8 cellular contexts compared by ENCODE assay signal in the genomic region with DNA sequence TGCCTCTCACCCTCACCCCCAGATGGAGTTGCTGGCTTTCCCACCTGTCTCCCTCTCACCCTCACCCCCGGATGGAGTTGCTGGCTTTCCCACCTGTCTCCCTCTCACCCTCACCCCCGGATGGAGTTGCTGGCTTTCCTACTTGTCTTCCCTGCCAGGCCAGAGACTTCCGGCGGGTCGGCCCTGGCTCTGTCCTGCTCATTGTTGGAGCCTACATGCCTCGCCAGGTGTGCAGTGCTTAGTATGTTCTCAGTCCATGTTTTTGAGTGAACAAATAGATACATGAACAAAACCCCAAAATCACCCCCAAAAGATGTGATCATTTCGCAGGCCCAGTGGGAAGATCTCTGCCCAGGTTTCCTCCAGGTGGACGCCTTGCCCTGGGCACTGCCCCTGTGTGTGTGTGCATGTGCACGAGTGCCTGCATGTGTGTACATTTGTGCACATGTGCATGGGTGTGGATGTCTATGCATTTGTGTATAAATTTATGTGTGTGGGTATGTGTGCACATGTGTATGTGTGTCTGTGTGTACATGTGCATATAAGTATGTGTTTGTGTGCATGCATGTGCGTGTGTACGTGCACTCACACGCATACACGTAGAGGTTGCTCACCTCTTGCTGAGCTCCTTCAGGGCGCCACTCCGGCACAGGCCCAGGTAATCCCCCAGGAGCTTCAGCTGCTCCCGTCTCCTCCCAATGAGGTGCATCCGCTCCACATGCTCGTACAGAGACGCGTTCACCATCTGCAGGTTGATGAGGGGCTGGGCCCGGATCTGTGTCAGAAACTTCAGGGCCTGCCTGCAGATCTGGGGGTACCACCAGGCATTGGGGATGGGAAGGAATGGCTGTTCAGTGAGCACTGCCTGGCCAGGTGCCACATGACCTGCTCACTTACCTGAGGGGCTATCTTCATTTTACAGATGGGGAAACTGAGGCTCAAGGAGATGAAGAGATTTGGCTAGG. TPM values are rescaled to one million over a fixed set of nuclear protein-coding genes. Genes with fewer than 3 reads are reported as not detected.
A peak's percentile ranks its signal among the peaks of the same experiment; 100 is the strongest.
DNase-seq lines count a peak whose midpoint lies in the region; ATAC-seq, FAIRE-seq and TF ChIP-seq lines count a peak whose summit lies in the region.
"Not testable (repeated sequence)": the region's sequence is repeated elsewhere in the genome, so short reads cannot be mapped to it uniquely, and the experiment has no call there.

No MANE protein-coding gene starts in this region.

- not testable (repeated sequence) for H3K4me2 ChIP-seq in GM23248 (ENCODE audit: unreplicated experiment); endothelial cell of umbilical vein (ENCODE audit: insufficient read depth, low read length); keratinocyte (ENCODE audit: control insufficient read depth, extremely low read depth, insufficient read depth, low read depth, low read length)

- H4K20me1 ChIP-seq in GM23248 (ENCODE audit: insufficient read depth); endothelial cell of umbilical vein (replicated peaks; ENCODE audit: control insufficient read depth, extremely low read depth, insufficient read depth, low read length); keratinocyte (ENCODE audit: control insufficient read depth, extremely low read depth, insufficient read depth, low read length): not testable (repeated sequence)

- intact Hi-C loops in MCF 10A (cut with micrococcal nuclease); endothelial cell of umbilical vein (cut with micrococcal nuclease); upper lobe of right lung (cut with DNase I): not testable (repeated sequence)

- not testable (repeated sequence) for ATAC-seq in natural killer cell treated with Interleukin-12 subunit alpha and Interleukin-12 subunit beta and Interleukin-15 and Interleukin-18, amount 100 ng/mL, for 72 hours; upper lobe of right lung

- WGBS in GM23248 (ENCODE audit: low coverage in 1 of 2, low lambda C conversion rate in 2 of 2, missing lambda C conversion rate in 2 of 2), 2 experiments: 92% methylated on average over 18 to 21 of the region's 21 CpGs

- not testable (repeated sequence) for H3K9me3 Mint-ChIP-seq in activated T-cell treated with anti-CD3 and anti-CD28 coated beads, Interleukin-2, amount 50 U/mL, for 24 hours; MCF 10A (ENCODE audit: unreplicated experiment); natural killer cell treated with Interleukin-12 subunit alpha and Interleukin-12 subunit beta and Interleukin-15 and Interleukin-18, amount 100 ng/mL, for 72 hours

- not testable (repeated sequence) for H3K9me1 ChIP-seq in endothelial cell of umbilical vein (replicated peaks; ENCODE audit: control insufficient read depth, extremely low read depth, insufficient read depth, low read length); keratinocyte (ENCODE audit: control insufficient read depth, extremely low read depth, insufficient read depth, low read length)

- H2AFZ ChIP-seq in GM23248; endothelial cell of umbilical vein (ENCODE audit: low read depth, low read length); keratinocyte (ENCODE audit: control insufficient read depth, low read length): not testable (repeated sequence)

- in situ Hi-C loops in GM23248 (cut with MboI): not testable (repeated sequence)

- BruUV-seq in MCF 10A (replicated peaks; lab: Mats Ljungman, UMichigan); endothelial cell of umbilical vein (replicated peaks; lab: Mats Ljungman, UMichigan): not testable (repeated sequence)

- not testable (repeated sequence) for H3K27me3 ChIP-seq in GM23248 (replicated peaks; ENCODE audit: insufficient read depth); endothelial cell of umbilical vein (ENCODE audit: control insufficient read depth in 2 of 2, insufficient read depth in 2 of 2, low read length in 2 of 2); keratinocyte (ENCODE audit: control insufficient read depth, extremely low read depth, insufficient read depth, low read length); upper lobe of right lung

- peak; percentile 8 for FAIRE-seq in endothelial cell of umbilical vein (lab: Jason Lieb, UNC)
- FAIRE-seq in keratinocyte (lab: Jason Lieb, UNC): not testable (repeated sequence)

- not testable (repeated sequence) for H3K4me3 Mint-ChIP-seq in activated T-cell treated with anti-CD3 and anti-CD28 coated beads, Interleukin-2, amount 50 U/mL, for 24 hours; natural killer cell treated with Interleukin-12 subunit alpha and Interleukin-12 subunit beta and Interleukin-15 and Interleukin-18, amount 100 ng/mL, for 72 hours
- H3K4me3 Mint-ChIP-seq in MCF 10A (ENCODE audit: unreplicated experiment): peak overlapping the region; percentile 63

- H3K79me2 ChIP-seq in GM23248 (ENCODE audit: insufficient read depth); endothelial cell of umbilical vein (ENCODE audit: control insufficient read depth, insufficient read depth, low read length); keratinocyte (ENCODE audit: control insufficient read depth, insufficient read depth, low read length): not testable (repeated sequence)

- H3K9me2 ChIP-seq in GM23248 (ENCODE audit: insufficient read depth): not testable (repeated sequence)

- dilution Hi-C loops in endothelial cell of umbilical vein (cut with MboI; ENCODE audit: extremely low pct_ligation_motif_present, low sequenced_read_pairs); keratinocyte (cut with MboI; ENCODE audit: extremely low pct_ligation_motif_present, low sequenced_read_pairs): not testable (repeated sequence)

- TF ChIP-seq POLR2A in endothelial cell of umbilical vein (IDR thresholded peaks at IDR 0.05; ENCODE audit: low read depth, low read length): not testable (repeated sequence)

- peak overlapping the region; percentile 38 for H3K27ac ChIP-seq in GM23248
- peak overlapping the region; percentile 96 for H3K27ac ChIP-seq in RWPE1
- peak overlapping the region; percentile 45 for H3K27ac ChIP-seq in endothelial cell of umbilical vein (ENCODE audit: insufficient read depth, low read depth, low read length)
- H3K27ac ChIP-seq in keratinocyte (ENCODE audit: control insufficient read depth, insufficient read depth, low read length): peak overlapping the region; percentile 81
- peak overlapping the region; percentile 71 for H3K27ac ChIP-seq in upper lobe of right lung

- H3K4me3 ChIP-seq in GM23248; endothelial cell of umbilical vein (replicated peaks in 1 of 3; ENCODE audit: insufficient read depth in 1 of 3, low read depth in 1 of 3, low read length in 3 of 3); keratinocyte (ENCODE audit: control insufficient read depth in 2 of 3, extremely low read depth in 1 of 3, insufficient read depth in 2 of 3, low read depth in 1 of 3, low read length in 3 of 3); upper lobe of right lung: not testable (repeated sequence)

- CTCF ChIA-PET in RWPE1 (lab: Yijun Ruan, JAX) (interaction anchor here (0.7 kb wide), 1 partner anchor 174 kb away, joined by 3 read pairs; no protein-coding TSS in a partner anchor), endothelial cell of umbilical vein (lab: Charles Lee) (interaction anchor here (1.3 kb wide), 1 partner anchor 13 kb away, joined by 5 read pairs; no protein-coding TSS in a partner anchor)
- CTCF ChIA-PET in MCF 10A (lab: Yijun Ruan, JAX): not testable (repeated sequence)

- peaks cover 29% of the 10 kb centered on the region for H3K4me1 Mint-ChIP-seq in activated T-cell treated with anti-CD3 and anti-CD28 coated beads, Interleukin-2, amount 50 U/mL, for 24 hours (ENCODE audit: low read depth)
- H3K4me1 Mint-ChIP-seq in MCF 10A (ENCODE audit: insufficient read depth, unreplicated experiment): peaks cover 30% of the 10 kb centered on the region
- H3K4me1 Mint-ChIP-seq in natural killer cell treated with Interleukin-12 subunit alpha and Interleukin-12 subunit beta and Interleukin-15 and Interleukin-18, amount 100 ng/mL, for 72 hours (ENCODE audit: low read depth in 2 of 2): peaks cover 16 to 19% of the 10 kb centered on the region in 2 donors

- not testable (repeated sequence) for H3F3A ChIP-seq in GM23248 (ENCODE audit: insufficient read depth)

- H3K27me3 Mint-ChIP-seq in activated T-cell treated with anti-CD3 and anti-CD28 coated beads, Interleukin-2, amount 50 U/mL, for 24 hours; MCF 10A (ENCODE audit: insufficient read depth, unreplicated experiment); natural killer cell treated with Interleukin-12 subunit alpha and Interleukin-12 subunit beta and Interleukin-15 and Interleukin-18, amount 100 ng/mL, for 72 hours: not testable (repeated sequence)

- H3K4me1 ChIP-seq in GM23248 (ENCODE audit: insufficient read depth) (peaks cover 24% of the 10 kb centered on the region), endothelial cell of umbilical vein (ENCODE audit: control insufficient read depth, extremely low read depth, insufficient read depth, low read length) (peaks cover 31% of the 10 kb centered on the region), keratinocyte (ENCODE audit: control insufficient read depth, extremely low read depth, insufficient read depth, low read length) (peaks cover 42% of the 10 kb centered on the region), upper lobe of right lung (peaks cover 13% of the 10 kb centered on the region)

- not testable (repeated sequence) for H3K9me3 ChIP-seq in GM23248 (ENCODE audit: low read depth); endothelial cell of umbilical vein (replicated peaks; ENCODE audit: control insufficient read depth, insufficient read depth, low read length); keratinocyte (ENCODE audit: control insufficient read depth, low read depth, low read length); upper lobe of right lung

- not testable (repeated sequence) for TF ChIP-seq CTCF in RWPE1 (conservative IDR thresholded peaks at IDR 0.05; ENCODE audit: low read depth); MCF 10A (IDR thresholded peaks at IDR 0.05; ENCODE audit: unreplicated experiment); endothelial cell of umbilical vein (IDR thresholded peaks at IDR 0.05; ENCODE audit: extremely low read depth in 1 of 2, insufficient read depth in 1 of 2, low read depth in 1 of 2, low read length in 2 of 2); keratinocyte (optimal IDR thresholded peaks at IDR 0.05 in 1 of 3, IDR thresholded peaks at IDR 0.05 in 1 of 3, conservative IDR thresholded peaks at IDR 0.05 in 1 of 3; ENCODE audit: extremely low read depth in 1 of 3, insufficient read depth in 2 of 3, low read length in 3 of 3); upper lobe of right lung (IDR thresholded peaks at IDR 0.05)

- not testable (repeated sequence) for DNase-seq in GM23248; RWPE1 (ENCODE audit: low spot score); activated T-cell treated with anti-CD3 and anti-CD28 coated beads, Interleukin-2, amount 50 U/mL, for 24 hours; MCF 10A (ENCODE audit: unreplicated experiment); endothelial cell of umbilical vein (ENCODE audit: low read depth, low spot score); keratinocyte (ENCODE audit: low read depth, low spot score); natural killer cell treated with Interleukin-12 subunit alpha and Interleukin-12 subunit beta and Interleukin-15 and Interleukin-18, amount 100 ng/mL, for 72 hours (ENCODE audit: low spot score)
- DNase-seq in upper lobe of right lung: peak; percentile 39

- H3K36me3 Mint-ChIP-seq in activated T-cell treated with anti-CD3 and anti-CD28 coated beads, Interleukin-2, amount 50 U/mL, for 24 hours (ENCODE audit: low read depth): peaks cover 28% of the 10 kb centered on the region
- peaks cover 29% of the 10 kb centered on the region for H3K36me3 Mint-ChIP-seq in MCF 10A (ENCODE audit: insufficient read depth, unreplicated experiment)
- not testable (repeated sequence) for H3K36me3 Mint-ChIP-seq in natural killer cell treated with Interleukin-12 subunit alpha and Interleukin-12 subunit beta and Interleukin-15 and Interleukin-18, amount 100 ng/mL, for 72 hours

- H3K36me3 ChIP-seq in GM23248 (ENCODE audit: low read depth); endothelial cell of umbilical vein (ENCODE audit: control insufficient read depth in 2 of 2, extremely low read depth in 1 of 2, insufficient read depth in 2 of 2, low read length in 2 of 2); keratinocyte (ENCODE audit: control insufficient read depth in 2 of 2, extremely low read depth in 1 of 2, insufficient read depth in 2 of 2, low read length in 2 of 2): not testable (repeated sequence)
- peaks cover 11% of the 10 kb centered on the region for H3K36me3 ChIP-seq in upper lobe of right lung

- H3K9ac ChIP-seq in GM23248; endothelial cell of umbilical vein (replicated peaks; ENCODE audit: extremely low read depth, insufficient read depth, low read length): not testable (repeated sequence)
- peak overlapping the region; percentile 51 for H3K9ac ChIP-seq in keratinocyte (ENCODE audit: control insufficient read depth, extremely low read depth, insufficient read depth, low read length)

- POLR2A ChIA-PET in RWPE1 (lab: Yijun Ruan, JAX; ENCODE audit: low non-redundant PET); endothelial cell of umbilical vein (lab: Charles Lee): not testable (repeated sequence)
- POLR2A ChIA-PET in MCF 10A (lab: Yijun Ruan, JAX): interaction anchor here (0.8 to 2.8 kb wide), 4 partner anchors 12 to 139 kb away, joined by 3 to 23 read pairs (median 8); partner anchors contain the start of gene ARHGAP27

- H3K27ac Mint-ChIP-seq in activated T-cell treated with anti-CD3 and anti-CD28 coated beads, Interleukin-2, amount 50 U/mL, for 24 hours: peak overlapping the region; percentile 66
- H3K27ac Mint-ChIP-seq in MCF 10A (ENCODE audit: low read depth, unreplicated experiment): peak overlapping the region; percentile 98
- H3K27ac Mint-ChIP-seq in natural killer cell treated with Interleukin-12 subunit alpha and Interleukin-12 subunit beta and Interleukin-15 and Interleukin-18, amount 100 ng/mL, for 72 hours: peak overlapping the region; percentile 70 to 95

RNA-seq across cellular contexts. Expression of gene ARHGAP27, which starts 12.5 kb away (rescaled TPM):
- 1.3 and 3.4 TPM in 2 replicates for total RNA-seq in GM23248 (2014; rRNA removed; shearing (Covaris generic))
- polyA plus RNA-seq in GM23248 (2016; fragmentation: Nextera tagmentation; extraction: Ambion mirVana): 0.33 and 0.59 TPM in 2 replicates
- total RNA-seq in MCF 10A (2022): 30.5 and 47.6 TPM in 2 replicates
- total RNA-seq in endothelial cell of umbilical vein: 40.4 and 47.0 TPM in 2 replicates
- 21.0 and 26.3 TPM in 2 replicates for polyA plus RNA-seq in endothelial cell of umbilical vein
- polyA plus RNA-seq in endothelial cell of umbilical vein (2011; cell fraction: cytosol; rRNA removed): 10.5 and 14.8 TPM in 2 replicates
- 88.2 and 110 TPM in 2 replicates for polyA plus RNA-seq in endothelial cell of umbilical vein (2011; cell fraction: nucleus; rRNA removed)
- 8.4 and 14.1 TPM in 2 replicates for polyA plus RNA-seq in endothelial cell of umbilical vein (2012)
- polyA minus RNA-seq in endothelial cell of umbilical vein: 18.7 and 31.0 TPM in 2 replicates
- 7.2 TPM for polyA minus RNA-seq in endothelial cell of umbilical vein (2011; cell fraction: cytosol; rRNA and poly(A)+ RNA removed)
- 26.7 and 50.3 TPM in 2 replicates for polyA minus RNA-seq in endothelial cell of umbilical vein (2011; cell fraction: nucleus; rRNA and poly(A)+ RNA removed)
- polyA plus RNA-seq in keratinocyte: 13.2 to 37.4 TPM (median 14.4 TPM) in 3 replicates
- polyA plus RNA-seq in keratinocyte (2011; ENCODE audit: low read depth): 13.8 TPM
- 9.9 and 18.5 TPM in 2 replicates for polyA plus RNA-seq in keratinocyte (2011; cell fraction: cytosol; rRNA removed)
- 70.1 and 88.7 TPM in 2 replicates for polyA plus RNA-seq in keratinocyte (2011; cell fraction: nucleus; rRNA removed)
- polyA plus RNA-seq in keratinocyte (2012; ENCODE audit: low replicate concordance): 16.6 and 34.7 TPM in 2 replicates
- 16.5 to 25.6 TPM (median 18.3 TPM) in 3 replicates for polyA minus RNA-seq in keratinocyte
- 21.3 TPM for polyA minus RNA-seq in keratinocyte (2011; cell fraction: cytosol; rRNA and poly(A)+ RNA removed)
- 47.1 and 62.7 TPM in 2 replicates for polyA minus RNA-seq in keratinocyte (2011; cell fraction: nucleus; rRNA and poly(A)+ RNA removed)
- total RNA-seq in natural killer cell treated with Interleukin-12 subunit alpha and Interleukin-12 subunit beta and Interleukin-15 and Interleukin-18, amount 100 ng/mL, for 72 hours: 100 to 1,000 TPM in 1 of 2 donors, 10 to 100 TPM in 1; 79.1 to 102 TPM
- 73.8 TPM for total RNA-seq in upper lobe of right lung

RNA-seq across cellular contexts. Expression of gene PLEKHM1, which starts 45.4 kb away (rescaled TPM):
- 19.1 and 26.0 TPM in 2 replicates for total RNA-seq in GM23248 (2014; rRNA removed; shearing (Covaris generic))
- polyA plus RNA-seq in GM23248 (2016; fragmentation: Nextera tagmentation; extraction: Ambion mirVana) (15.3 and 18.6 TPM in 2 replicates), endothelial cell of umbilical vein (29.7 and 36.5 TPM in 2 replicates), keratinocyte (30.1 to 69.1 TPM (median 33.0 TPM) in 3 replicates)
- total RNA-seq in MCF 10A (2022) (53.4 and 87.4 TPM in 2 replicates), endothelial cell of umbilical vein (52.0 and 54.8 TPM in 2 replicates), upper lobe of right lung (69.8 TPM)
- polyA plus RNA-seq in endothelial cell of umbilical vein (2011; cell fraction: cytosol; rRNA removed): 17.4 and 22.1 TPM in 2 replicates
- polyA plus RNA-seq in endothelial cell of umbilical vein (2011; cell fraction: nucleus; rRNA removed): 33.9 and 50.4 TPM in 2 replicates
- 36.4 and 43.4 TPM in 2 replicates for polyA plus RNA-seq in endothelial cell of umbilical vein (2012)
- polyA minus RNA-seq in endothelial cell of umbilical vein (84.5 and 99.4 TPM in 2 replicates), keratinocyte (137 to 318 TPM (median 188 TPM) in 3 replicates)
- polyA minus RNA-seq in endothelial cell of umbilical vein (2011; cell fraction: cytosol; rRNA and poly(A)+ RNA removed): 17.5 TPM
- polyA minus RNA-seq in endothelial cell of umbilical vein (2011; cell fraction: nucleus; rRNA and poly(A)+ RNA removed): 43.8 and 46.4 TPM in 2 replicates
- polyA plus RNA-seq in keratinocyte (2011; ENCODE audit: low read depth): 44.7 TPM
- 27.7 and 39.6 TPM in 2 replicates for polyA plus RNA-seq in keratinocyte (2011; cell fraction: cytosol; rRNA removed)
- 92.2 and 104 TPM in 2 replicates for polyA plus RNA-seq in keratinocyte (2011; cell fraction: nucleus; rRNA removed)
- 41.2 and 60.6 TPM in 2 replicates for polyA plus RNA-seq in keratinocyte (2012; ENCODE audit: low replicate concordance)
- 136 TPM for polyA minus RNA-seq in keratinocyte (2011; cell fraction: cytosol; rRNA and poly(A)+ RNA removed)
- 92.9 and 125 TPM in 2 replicates for polyA minus RNA-seq in keratinocyte (2011; cell fraction: nucleus; rRNA and poly(A)+ RNA removed)
- total RNA-seq in natural killer cell treated with Interleukin-12 subunit alpha and Interleukin-12 subunit beta and Interleukin-15 and Interleukin-18, amount 100 ng/mL, for 72 hours: 10 to 100 TPM; 63.1 to 68.1 TPM

Comparison
In these comparisons a context has a peak if more than half of its experiments do, and no peak if none do; other contexts are left out.
1. H3K27ac ChIP-seq: peak in every context shown above with its lines; median percentile 96 in RWPE1; 81 in keratinocyte; 71 in upper lobe of right lung; 45 in endothelial cell of umbilical vein; 38 in GM23248.